ENCODE assay signal across 16 cellular contexts in genomic region chr2:205902899-205903236, GRCh38.
A peak's percentile ranks its signal among the peaks of the same experiment; 100 is the strongest.
DNase-seq lines count a peak whose midpoint lies in the region; ATAC-seq, FAIRE-seq and TF ChIP-seq lines count a peak whose summit lies in the region.
"Had no signal": no experiment of that assay in that cellular context is flagged by ENCODE, and none has a peak within 500 bp of the region (broad histone marks: within the 10 kb centered on the region; RNA-seq: fewer than 3 reads in every experiment).

No MANE protein-coding gene starts in this region.

- in situ Hi-C loops in HepG2 (cut with HindIII; ENCODE audit: extremely low pct_ligation_motif_present, low pct_unique_long_range_greater_than_20kb), result loop anchor here (5.0 kb wide), 1 partner anchor 44 kb away; no protein-coding TSS in a partner anchor

- WGBS in HepG2 (ENCODE audit: low lambda C conversion rate), result 10% methylated on average over 5 of the region's 5 CpGs
- 50% methylated on average over 5 of the region's 5 CpGs for WGBS in right lobe of liver (ENCODE audit: insufficient coverage, low coverage, low lambda C conversion rate, missing lambda C conversion rate)
- no CpG with 5 or more reads among the region's 5 CpGs for WGBS in neuronal stem cell (ENCODE audit: extremely low coverage in 2 of 2, insufficient read length in 2 of 2, insufficient replicate concordance in 1 of 2), 2 donors
- WGBS in aorta, 2 donors, result 31 to 40% methylated on average over 5 of the region's 5 CpGs

- no peak for TF ChIP-seq RAD21 in HepG2 (CRISPR knock-in tag; IDR thresholded peaks at IDR 0.05)

- no peak for ATAC-seq in HepG2
- no peak for ATAC-seq in right lobe of liver
- ATAC-seq in left ventricle myocardium superior, result peak; percentile 53
- peak; percentile 13 for ATAC-seq in aorta (ENCODE audit: low FRiP score)

- no peak overlapping the region for H4K91ac ChIP-seq in neuronal stem cell (ENCODE audit: low read depth, low read length, poor library complexity)

- no peak for TF ChIP-seq CTCF in HepG2 (CRISPR knock-in tag; IDR thresholded peaks at IDR 0.05)
- no peak for TF ChIP-seq CTCF in right lobe of liver (IDR thresholded peaks at IDR 0.05)

- TF ChIP-seq EP300 in HepG2 (IDR thresholded peaks at IDR 0.05; ENCODE audit: low read depth in 2 of 2, low read length in 2 of 2) (no peak), HepG2 (CRISPR knock-in tag; IDR thresholded peaks at IDR 0.05; ENCODE audit: borderline replicate concordance) (no peak)

- TF ChIP-seq POLR2A in HepG2 (IDR thresholded peaks at IDR 0.05; ENCODE audit: insufficient read depth in 1 of 2, low read depth in 2 of 2, low read length in 2 of 2) (no peak), right lobe of liver (IDR thresholded peaks at IDR 0.05) (no peak)

- no peak overlapping the region for H2BK120ac ChIP-seq in neuronal stem cell (ENCODE audit: low read depth, low read length)

- H3K36me3 ChIP-seq in HepG2 (replicated peaks in 1 of 2; ENCODE audit: control insufficient read depth in 1 of 2, insufficient read depth in 2 of 2, low read length in 2 of 2), result no peaks in the 10 kb centered on the region
- no peaks in the 10 kb centered on the region for H3K36me3 ChIP-seq in right lobe of liver
- H3K36me3 ChIP-seq in neuronal stem cell (replicated peaks in 1 of 2; ENCODE audit: control insufficient read depth in 2 of 2, insufficient read depth in 2 of 2, low read length in 2 of 2), result no peaks in the 10 kb centered on the region
- no peaks in the 10 kb centered on the region for H3K36me3 ChIP-seq in aorta (ENCODE audit: control insufficient read depth in 1 of 2, insufficient read depth in 2 of 2, low read length in 1 of 2)

- H3K9ac ChIP-seq in HepG2 (ENCODE audit: insufficient read depth, low read depth, low read length) (no peak overlapping the region), neuronal stem cell (ENCODE audit: low read depth, low read length, poor library complexity) (no peak overlapping the region)

- H3K27ac ChIP-seq in HepG2 (ENCODE audit: extremely low read length, insufficient read depth, low read length) (no peak overlapping the region), right lobe of liver (no peak overlapping the region), neuronal stem cell (replicated peaks; ENCODE audit: low read length) (no peak overlapping the region), aorta (ENCODE audit: low read depth in 1 of 2, low read length in 2 of 2) (no peak overlapping the region)
- H3K27ac ChIP-seq: A549, PC-9 had no signal

- no peak for FAIRE-seq in HepG2 (lab: Jason Lieb, UNC)
- FAIRE-seq: A549, GM12892, GM19239 had no signal

- H3K4me1 ChIP-seq in HepG2 (ENCODE audit: insufficient read depth, low read length) (peaks cover 20% of the 10 kb centered on the region), right lobe of liver (no peaks in the 10 kb centered on the region), neuronal stem cell (ENCODE audit: control insufficient read depth in 2 of 2, insufficient read depth in 1 of 2, low read depth in 1 of 2, low read length in 2 of 2) (no peaks in the 10 kb centered on the region), aorta (ENCODE audit: control insufficient read depth in 1 of 2, insufficient read depth in 2 of 2, low read length in 2 of 2) (no peaks in the 10 kb centered on the region)
- H3K4me1 ChIP-seq: A549 had no signal

- H3K9me3 ChIP-seq in HepG2 (ENCODE audit: low read length) (no peaks in the 10 kb centered on the region), right lobe of liver (no peaks in the 10 kb centered on the region), neuronal stem cell (replicated peaks in 1 of 2; ENCODE audit: control insufficient read depth in 2 of 2, insufficient read depth in 1 of 2, low read depth in 1 of 2, low read length in 2 of 2) (peaks cover 0 to 2% of the 10 kb centered on the region in 2 donors), aorta (ENCODE audit: control insufficient read depth, low read length) (peaks cover 2% of the 10 kb centered on the region)

- H4K8ac ChIP-seq in neuronal stem cell (ENCODE audit: low read depth, low read length), result no peak overlapping the region

- no peak overlapping the region for H2BK5ac ChIP-seq in neuronal stem cell (ENCODE audit: low read length)

- no peaks in the 10 kb centered on the region for H3K79me1 ChIP-seq in neuronal stem cell (ENCODE audit: low read depth, low read length)

- H3K4me3 ChIP-seq in HepG2 (replicated peaks in 1 of 3; ENCODE audit: insufficient read depth in 1 of 3, low read depth in 2 of 3, low read length in 3 of 3), result no peak overlapping the region
- H3K4me3 ChIP-seq in right lobe of liver, result no peak overlapping the region
- no peak overlapping the region for H3K4me3 ChIP-seq in neuronal stem cell (ENCODE audit: low read length in 2 of 2)
- no peak overlapping the region for H3K4me3 ChIP-seq in aorta (ENCODE audit: low read length in 2 of 2)
- H3K4me3 ChIP-seq: A549, PC-9 had no signal

- H2BK12ac ChIP-seq in neuronal stem cell (ENCODE audit: low read length), result no peak overlapping the region

- no peak overlapping the region for H3K14ac ChIP-seq in neuronal stem cell (ENCODE audit: low read length)

- no peak overlapping the region for H2AK5ac ChIP-seq in neuronal stem cell (ENCODE audit: low read depth, low read length)

- H3K79me2 ChIP-seq in HepG2 (ENCODE audit: insufficient read depth, low read length), result no peaks in the 10 kb centered on the region

- H3K23ac ChIP-seq in neuronal stem cell (ENCODE audit: low read depth, low read length, poor library complexity), result no peak overlapping the region

- peaks cover 0 to 48% of the 10 kb centered on the region in 2 experiments; a peak in 3 of 5 replicates for H3K27me3 ChIP-seq in HepG2 (ENCODE audit: control insufficient read depth in 1 of 2, insufficient read depth in 2 of 2, low read length in 2 of 2)
- H3K27me3 ChIP-seq in right lobe of liver, result no peaks in the 10 kb centered on the region
- H3K27me3 ChIP-seq in neuronal stem cell (ENCODE audit: control insufficient read depth in 3 of 3, insufficient read depth in 3 of 3, low read depth in 1 of 3, low read length in 3 of 3), result peaks cover 0 to 11% (median 1%) of the 10 kb centered on the region in 3 experiments
- H3K27me3 ChIP-seq in aorta (ENCODE audit: control insufficient read depth in 1 of 2, insufficient read depth in 2 of 2, low read length in 1 of 2), result peaks cover 0 to 2% of the 10 kb centered on the region in 2 donors

- H2BK15ac ChIP-seq in neuronal stem cell (ENCODE audit: low read length), result no peak overlapping the region

- no peak overlapping the region for H3K4ac ChIP-seq in neuronal stem cell (ENCODE audit: low read length)

- POLR2A ChIA-PET in HepG2 (lab: Yijun Ruan, JAX), result no interaction called here

- DNase-seq in HepG2 (ENCODE audit: low spot score) (no peak), right lobe of liver (no peak), left ventricle myocardium superior (no peak), neuronal stem cell (ENCODE audit: low spot score) (no peak), aorta (no peak), islet precursor cell (no peak), D341Med (ENCODE audit: low spot score) (no peak)
- no peak for DNase-seq in NK-92 treated with Interleukin-12 subunit alpha and Interleukin-12 subunit beta, amount 100 ng/mL, for 24 hours (lab: John Stamatoyannopoulos, UW)
- DNase-seq: Calu3, DND-41, GDM1, KBM-7, PC-9 had no signal

- intact Hi-C loops in HepG2 (cut with micrococcal nuclease; ENCODE audit: unreplicated experiment) (loop anchor here (1.0 kb wide), 2 partner anchors 23 to 45 kb away; no protein-coding TSS in a partner anchor), right lobe of liver (cut with DNase I) (no loop called here), left ventricle myocardium superior (cut with micrococcal nuclease) (no loop called here), aorta (cut with DNase I) (no loop called here)

- no peaks in the 10 kb centered on the region for H4K20me1 ChIP-seq in HepG2 (ENCODE audit: insufficient read depth, low read length)

- H3K4me2 ChIP-seq in HepG2 (ENCODE audit: low read depth, low read length) (peak overlapping the region; percentile 40; the same call in 1 of the 2 replicates), neuronal stem cell (ENCODE audit: insufficient read depth, low read length, poor library complexity, severe bottlenecking) (no peak overlapping the region)
- H3K4me2 ChIP-seq: PC-9 had no signal

- no peak overlapping the region for H2AFZ ChIP-seq in HepG2 (ENCODE audit: low read length)
- H2AFZ ChIP-seq in neuronal stem cell (ENCODE audit: low read length), result no peak overlapping the region
- H2AFZ ChIP-seq: PC-9 had no signal

- CTCF ChIA-PET in HepG2 (lab: Yijun Ruan, JAX; ENCODE audit: low intra/inter-chr PET ratio, low total read pairs), result interaction anchor here (1.6 to 3.2 kb wide), 2 partner anchors 23 to 45 kb away, joined by 13 to 20 read pairs; no protein-coding TSS in a partner anchor

- no TSS peak for BruUV-seq in HepG2 (replicated peaks; lab: Mats Ljungman, UMichigan)

- peak overlapping the region; percentile 13 for H3K18ac ChIP-seq in neuronal stem cell (ENCODE audit: low read length)

TF ChIP-seq in HepG2, 621 proteins besides CTCF, POLR2A, EP300 and RAD21:
- TF ChIP-seq ZNF710 (CRISPR knock-in tag; IDR thresholded peaks at IDR 0.05; ENCODE audit: borderline replicate concordance) (no peak), MTF2 (CRISPR knock-in tag; IDR thresholded peaks at IDR 0.05; ENCODE audit: borderline replicate concordance) (peak; percentile 20; the same call in 1 of the 2 replicates)

Comparison
In these comparisons a context has a peak if more than half of its experiments do, and no peak if none do; other contexts are left out.
1. ATAC-seq: peak in left ventricle myocardium superior (single experiment) and aorta (single experiment); none in HepG2 (single experiment) and right lobe of liver (0 of 4).